Comparison of ENCODE assay signal across 12 cellular contexts in the genomic region with DNA sequence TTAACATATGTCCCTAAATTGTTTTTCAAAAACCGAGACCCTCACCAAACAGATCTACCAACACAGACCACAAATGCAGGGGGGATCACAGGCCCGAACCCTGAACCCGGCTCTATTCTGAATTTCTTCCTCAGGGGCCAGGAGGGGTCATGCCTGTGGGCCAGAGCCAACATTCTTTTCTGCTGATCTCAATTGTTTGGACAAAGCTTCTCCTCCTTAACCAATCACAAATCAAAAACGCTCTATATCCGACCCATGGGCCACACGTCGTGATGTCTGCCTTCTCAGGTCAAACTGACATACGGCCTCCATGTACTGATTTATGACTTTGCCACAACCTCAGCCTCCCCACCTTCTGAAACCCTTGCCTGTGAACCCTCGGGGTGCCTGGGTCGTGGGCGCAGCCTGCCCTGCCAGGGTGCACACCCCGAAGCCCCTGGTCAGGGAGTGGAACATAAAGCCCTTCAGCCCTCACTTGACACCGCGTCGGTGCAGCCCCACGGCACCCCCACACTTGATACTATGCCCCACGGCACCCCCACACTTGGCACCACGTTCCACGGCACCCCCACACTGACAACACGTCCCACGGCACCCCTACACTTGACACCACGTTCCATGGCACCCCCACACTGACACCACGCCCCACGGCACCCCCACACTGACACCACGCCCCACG. TPM values are rescaled to one million over a fixed set of nuclear protein-coding genes. Genes with fewer than 3 reads are reported as not detected.
DNase-seq lines count a peak whose midpoint lies in the region; ATAC-seq, FAIRE-seq and TF ChIP-seq lines count a peak whose summit lies in the region.
"Had no signal": no experiment of that assay in that cellular context is flagged by ENCODE, and none has a peak within 500 bp of the region (broad histone marks: within the 10 kb centered on the region; RNA-seq: fewer than 3 reads in every experiment).

No MANE protein-coding gene starts in this region.

- no peaks in the 10 kb centered on the region for H3K4me1 ChIP-seq in pancreas
- H3K4me1 ChIP-seq in PC-3 (ENCODE audit: insufficient read depth, low read length), result no peaks in the 10 kb centered on the region

- no peaks in the 10 kb centered on the region for H3K27me3 Mint-ChIP-seq in CD4-positive, alpha-beta T cell
- no peaks in the 10 kb centered on the region for H3K27me3 Mint-ChIP-seq in activated T-cell treated with anti-CD3 and anti-CD28 coated beads, Interleukin-2, amount 50 U/mL, for 4 hours (ENCODE audit: low read depth)
- H3K27me3 Mint-ChIP-seq: activated CD4-positive, alpha-beta memory T cell treated with anti-CD3 and anti-CD28 coated beads, Interleukin-2, amount 10 ng/mL, durations not matched to agents 7 days and 5 days had no signal

- H4K20me1 ChIP-seq in PC-3 (ENCODE audit: low read length), result no peaks in the 10 kb centered on the region

- H3K4me3 Mint-ChIP-seq in CD4-positive, alpha-beta T cell, result no peak overlapping the region
- H3K4me3 Mint-ChIP-seq in activated T-cell treated with anti-CD3 and anti-CD28 coated beads, Interleukin-2, amount 50 U/mL, for 4 hours, result no peak overlapping the region
- H3K4me3 Mint-ChIP-seq: activated CD4-positive, alpha-beta memory T cell treated with anti-CD3 and anti-CD28 coated beads, Interleukin-2, amount 10 ng/mL, durations not matched to agents 7 days and 5 days; GM23338 had no signal

- H3K4me2 ChIP-seq in PC-3 (ENCODE audit: low read length), result no peak overlapping the region
- H3K4me2 ChIP-seq: GM23338 had no signal

- DNase-seq in CD4-positive, alpha-beta T cell, result no peak
- DNase-seq in RWPE1 (ENCODE audit: low spot score), result peak; percentile 10
- peak; percentile 62 for DNase-seq in fibroblast of peridontal ligament (ENCODE audit: extremely low read depth)
- peak in 1 of 6 donors; percentile 52 for DNase-seq in pancreas
- no peak for DNase-seq in PC-3
- DNase-seq in activated T-cell treated with anti-CD3 and anti-CD28 coated beads, Interleukin-2, amount 50 U/mL, for 4 hours, result no peak
- DNase-seq in NCI-H2029 treated with DMSO at 0.1 percent for 48 hours (lab: John Stamatoyannopoulos, UW), result no peak
- DNase-seq: activated CD4-positive, alpha-beta memory T cell treated with anti-CD3 and anti-CD28 coated beads, Interleukin-2, amount 10 ng/mL, durations not matched to agents 7 days and 5 days; aorta; COR-L47 had no signal

- no peak for FAIRE-seq in pancreas (lab: Jason Lieb, UNC)

- H3K27ac Mint-ChIP-seq in CD4-positive, alpha-beta T cell, result no peak overlapping the region
- H3K27ac Mint-ChIP-seq: activated CD4-positive, alpha-beta memory T cell treated with anti-CD3 and anti-CD28 coated beads, Interleukin-2, amount 10 ng/mL, durations not matched to agents 7 days and 5 days; GM23338 had no signal

- H3F3A ChIP-seq in PC-3 (ENCODE audit: low read length, unreplicated experiment), result no peaks in the 10 kb centered on the region

- TF ChIP-seq CTCF in CD4-positive, alpha-beta T cell (IDR thresholded peaks at IDR 0.05), result no peak
- TF ChIP-seq CTCF in RWPE1 (conservative IDR thresholded peaks at IDR 0.05; ENCODE audit: low read depth), result no peak
- TF ChIP-seq CTCF in pancreas (IDR thresholded peaks at IDR 0.05), result no peak
- no peak for TF ChIP-seq CTCF in PC-3 (conservative IDR thresholded peaks at IDR 0.05; ENCODE audit: low read depth, low read length)

- H3K27me3 ChIP-seq in CD4-positive, alpha-beta T cell (ENCODE audit: control insufficient read depth, insufficient read depth, low read length), result no peaks in the 10 kb centered on the region
- H3K27me3 ChIP-seq in pancreas (no peaks in the 10 kb centered on the region), PC-3 (ENCODE audit: low read length) (no peaks in the 10 kb centered on the region)

- 77 to 78% methylated on average over 26 of the region's 26 CpGs for WGBS in pancreas, 2 donors

- no TSS peak for BruUV-seq in PC-3 (replicated peaks; lab: Mats Ljungman, UMichigan)

- no peak overlapping the region for H3K4me3 ChIP-seq in pancreas
- H3K4me3 ChIP-seq in PC-3 (ENCODE audit: low read length), result no peak overlapping the region
- H3K4me3 ChIP-seq: GM23338 had no signal

- intact Hi-C loops in CD4-positive, alpha-beta T cell (cut with DNase I, micrococcal nuclease), result no loop called here
- intact Hi-C loops in pancreas (cut with DNase I), result no loop called here
- intact Hi-C loops in PC-3 (cut with micrococcal nuclease), result no loop called here

- H3K4me1 Mint-ChIP-seq in CD4-positive, alpha-beta T cell (ENCODE audit: low read depth), result peaks cover 21% of the 10 kb centered on the region
- H3K4me1 Mint-ChIP-seq in activated T-cell treated with anti-CD3 and anti-CD28 coated beads, Interleukin-2, amount 50 U/mL, for 4 hours (ENCODE audit: low read depth), result peaks cover 24% of the 10 kb centered on the region

- no peaks in the 10 kb centered on the region for H3K9me3 Mint-ChIP-seq in CD4-positive, alpha-beta T cell
- H3K9me3 Mint-ChIP-seq in activated T-cell treated with anti-CD3 and anti-CD28 coated beads, Interleukin-2, amount 50 U/mL, for 4 hours, result no peaks in the 10 kb centered on the region

- H3K9me2 ChIP-seq in PC-3 (replicated peaks; ENCODE audit: low read length), result no peaks in the 10 kb centered on the region

- POLR2A ChIA-PET in CD4-positive, alpha-beta T cell (lab: Charles Lee), result interaction anchor here (0.7 kb wide), 1 partner anchor 13 kb away, joined by 3 read pairs; no protein-coding TSS in a partner anchor
- POLR2A ChIA-PET in RWPE1 (lab: Yijun Ruan, JAX; ENCODE audit: low non-redundant PET), result interaction anchor here (0.6 kb wide), 1 partner anchor 51 kb away, joined by 3 read pairs; no protein-coding TSS in a partner anchor
- POLR2A ChIA-PET in PC-3 (lab: Charles Lee; ENCODE audit: unreplicated experiment), result no interaction called here

- H3K36me3 ChIP-seq in pancreas, result no peaks in the 10 kb centered on the region
- H3K36me3 ChIP-seq in PC-3 (ENCODE audit: low read depth, low read length), result no peaks in the 10 kb centered on the region

- no peak overlapping the region for H3K9ac ChIP-seq in PC-3 (ENCODE audit: low read length)

- H3K9me3 ChIP-seq in CD4-positive, alpha-beta T cell (ENCODE audit: control insufficient read depth, low read length), result no peaks in the 10 kb centered on the region
- no peaks in the 10 kb centered on the region for H3K9me3 ChIP-seq in pancreas
- H3K9me3 ChIP-seq in PC-3 (ENCODE audit: low read length), result no peaks in the 10 kb centered on the region

- ATAC-seq in CD4-positive, alpha-beta T cell (ENCODE audit: poor library complexity), result no peak
- ATAC-seq in pancreas (peak in 3 of 4 donors; percentile 50 to 69 (median 58)), PC-3 (no peak), HG03432 (IDR thresholded peaks at IDR 0.05; ENCODE audit: unreplicated experiment) (no peak)
- no peak for ATAC-seq in activated T-cell treated with anti-CD3 and anti-CD28 coated beads, Interleukin-2, amount 50 U/mL, for 4 hours
- ATAC-seq: GM23338 had no signal

- H2AFZ ChIP-seq in PC-3 (ENCODE audit: low read length), result no peak overlapping the region
- H2AFZ ChIP-seq: GM23338 had no signal

- no peaks in the 10 kb centered on the region for H3K79me2 ChIP-seq in PC-3 (ENCODE audit: low read length)

- CTCF ChIA-PET in CD4-positive, alpha-beta T cell (lab: Charles Lee), result no interaction called here
- CTCF ChIA-PET in RWPE1 (lab: Yijun Ruan, JAX), result no interaction called here
- CTCF ChIA-PET in PC-3 (lab: Charles Lee), result no interaction called here

- peaks cover 73% of the 10 kb centered on the region for H3K36me3 Mint-ChIP-seq in CD4-positive, alpha-beta T cell (ENCODE audit: low read depth)
- H3K36me3 Mint-ChIP-seq in activated T-cell treated with anti-CD3 and anti-CD28 coated beads, Interleukin-2, amount 50 U/mL, for 4 hours (ENCODE audit: insufficient read depth), result peaks cover 17% of the 10 kb centered on the region

- H3K27ac ChIP-seq in CD4-positive, alpha-beta T cell (ENCODE audit: low read depth, low read length), result peak overlapping the region; percentile 17
- H3K27ac ChIP-seq in RWPE1 (peak overlapping the region; percentile 81), pancreas (no peak overlapping the region), PC-3 (ENCODE audit: low read length) (no peak overlapping the region)

RNA-seq across cellular contexts. Expression of gene C13orf46, which starts 58.4 kb away (rescaled TPM):
- total RNA-seq in CD4-positive, alpha-beta T cell, result 10 to 100 TPM; 19.3 to 19.7 TPM
- total RNA-seq in pancreas (10 to 100 TPM in 4 of 6 donors, 1 to 10 TPM in 2; 5.2 to 23.1 (median 10.6) TPM), PC-3 (2014; rRNA removed) (0.07 and 0.23 TPM in 2 replicates)
- 10 to 100 TPM in 1 of 2 donors, 1 to 10 TPM in 1; 2.9 to 12.0 TPM for polyA plus RNA-seq in pancreas
- 1 to 10 TPM; 1.1 to 1.5 (median 1.4) TPM for total RNA-seq in activated T-cell treated with anti-CD3 and anti-CD28 coated beads, Interleukin-2, amount 50 U/mL, for 4 hours

Comparison
In these comparisons a context has a peak if more than half of its experiments do, and no peak if none do; other contexts are left out.
1. ATAC-seq: peak in pancreas (3 of 4); none in CD4-positive, alpha-beta T cell (single experiment), PC-3 (single experiment), HG03432 (single experiment) and activated T-cell treated with anti-CD3 and anti-CD28 coated beads, Interleukin-2, amount 50 U/mL, for 4 hours (0 of 2).
2. DNase-seq: peak in RWPE1 (single experiment) and fibroblast of peridontal ligament (single experiment); none in CD4-positive, alpha-beta T cell (0 of 10), PC-3 (single experiment), activated T-cell treated with anti-CD3 and anti-CD28 coated beads, Interleukin-2, amount 50 U/mL, for 4 hours (single experiment) and NCI-H2029 treated with DMSO at 0.1 percent for 48 hours (single experiment).
3. H3K27ac ChIP-seq: peak in CD4-positive, alpha-beta T cell (single experiment) and RWPE1 (single experiment); none in pancreas (0 of 4) and PC-3 (single experiment).